Comparison of ENCODE assay signal across 21 cellular contexts in genomic region chr5:16603295-16603694, GRCh38.
"Had no signal": no experiment of that assay in that cellular context is flagged by ENCODE, and none has a peak within 500 bp of the region (broad histone marks: within the 10 kb centered on the region; RNA-seq: fewer than 3 reads in every experiment).

No MANE protein-coding gene starts in this region.

- H3K9me3 ChIP-seq: mucosa of descending colon, ovary, psoas muscle, stomach, vagina had no signal

- H3K27ac ChIP-seq: cardiac muscle cell, ovary, psoas muscle, stomach, vagina, WERI-Rb-1 had no signal

- H3K36me3 ChIP-seq: cardiac muscle cell, ovary, stomach, vagina, WERI-Rb-1 had no signal

- H3K27ac Mint-ChIP-seq: activated CD8-positive, alpha-beta memory T cell treated with anti-CD3 and anti-CD28 coated beads, Interleukin-2, amount 10 ng/mL, durations not matched to agents 7 days and 5 days; activated naive CD8-positive, alpha-beta T cell treated with anti-CD3 and anti-CD28 coated beads for 36 hours; memory B cell had no signal

- H3K4me1 ChIP-seq: psoas muscle, vagina had no signal

- H3K27me3 Mint-ChIP-seq: activated CD8-positive, alpha-beta memory T cell treated with anti-CD3 and anti-CD28 coated beads, Interleukin-2, amount 10 ng/mL, durations not matched to agents 7 days and 5 days; activated naive CD8-positive, alpha-beta T cell treated with anti-CD3 and anti-CD28 coated beads for 36 hours; naive B cell had no signal

- DNase-seq: activated CD4-positive, alpha-beta T cell treated with anti-CD3 and anti-CD28 coated beads for 1 hour; activated CD4-positive, alpha-beta T cell treated with anti-CD3 and anti-CD28 coated beads, Interleukin-2, amount 50 U/mL, for 4 hours; activated CD8-positive, alpha-beta memory T cell treated with anti-CD3 and anti-CD28 coated beads, Interleukin-2, amount 10 ng/mL, durations not matched to agents 7 days and 5 days; activated effector memory CD4-positive, alpha-beta T cell treated with Interleukin-2 at 50 U/mL for 16 hours; activated naive CD8-positive, alpha-beta T cell treated with anti-CD3 and anti-CD28 coated beads for 36 hours; activated T-cell treated with anti-CD3 and anti-CD28 coated beads, Interleukin-2, amount 50 U/mL, for 4 hours; amygdala; dorsolateral prefrontal cortex; mucosa of descending colon; naive B cell; ovary; psoas muscle; right cardiac atrium; stimulated activated CD4-positive, alpha-beta T cell treated with anti-CD3 and anti-CD28 coated beads, Interleukin-2, amount 100 ng/mL, for 24 hours; stomach; T-helper 2 cell; trophoblast cell; WERI-Rb-1 had no signal

- H3K9me3 Mint-ChIP-seq: activated T-cell treated with anti-CD3 and anti-CD28 coated beads, Interleukin-2, amount 50 U/mL, for 4 hours had no signal

- H3K27me3 ChIP-seq: cardiac muscle cell, dorsolateral prefrontal cortex, ovary, stomach, vagina had no signal

- H3K4me3 ChIP-seq: cardiac muscle cell, dorsolateral prefrontal cortex, mucosa of descending colon, ovary, psoas muscle, stomach, vagina had no signal

- ATAC-seq: activated CD8-positive, alpha-beta memory T cell treated with anti-CD3 and anti-CD28 coated beads, Interleukin-2, amount 10 ng/mL, durations not matched to agents 7 days and 5 days; activated T-cell treated with anti-CD3 and anti-CD28 coated beads, Interleukin-2, amount 50 U/mL, for 4 hours; mucosa of descending colon; psoas muscle; right cardiac atrium had no signal

- H3K4me3 Mint-ChIP-seq: activated CD8-positive, alpha-beta memory T cell treated with anti-CD3 and anti-CD28 coated beads, Interleukin-2, amount 10 ng/mL, durations not matched to agents 7 days and 5 days; activated naive CD8-positive, alpha-beta T cell treated with anti-CD3 and anti-CD28 coated beads for 36 hours; activated T-cell treated with anti-CD3 and anti-CD28 coated beads, Interleukin-2, amount 50 U/mL, for 4 hours; memory B cell; naive B cell had no signal
